Comparison of ENCODE assay signal across 8 cellular contexts in the genomic region with DNA sequence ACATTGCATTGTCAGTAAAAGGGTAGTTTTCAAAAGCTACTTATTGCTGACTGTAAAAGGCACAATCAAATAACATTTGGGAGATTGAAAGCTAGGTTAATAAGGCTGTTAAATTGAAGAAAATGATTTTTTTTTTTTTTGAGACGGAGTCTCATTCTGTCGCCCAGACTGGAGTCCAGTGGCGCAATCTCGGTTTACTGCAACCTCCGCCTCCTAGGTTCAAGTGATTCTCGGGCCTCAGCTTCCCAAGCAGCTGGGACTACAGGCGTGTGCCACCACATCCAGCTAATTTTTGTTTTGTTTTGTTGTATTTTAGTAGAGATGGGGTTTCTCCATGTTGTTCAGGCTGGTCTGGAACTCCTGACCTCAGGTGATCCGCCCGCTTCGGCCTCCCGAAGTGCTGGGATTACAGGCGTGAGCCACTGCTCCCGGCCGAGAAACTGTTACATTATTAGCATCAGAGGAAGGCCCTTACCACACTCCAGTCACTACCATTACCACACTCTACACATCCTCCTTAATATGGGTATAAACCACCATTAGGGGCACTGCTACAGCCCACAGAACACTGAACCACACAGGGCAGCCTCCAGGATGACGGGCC.
DNase-seq lines count a peak whose midpoint lies in the region; ATAC-seq and TF ChIP-seq lines count a peak whose summit lies in the region.

No MANE protein-coding gene starts in this region.

- H3K27ac ChIP-seq in C4-2B (peak overlapping the region; percentile 88), HUES48 (ENCODE audit: low read depth, low read length) (no peak overlapping the region), iPS-20b (ENCODE audit: low read length) (no peak overlapping the region), stomach smooth muscle (ENCODE audit: low read length) (peak overlapping the region; percentile 93)

- TF ChIP-seq CTCF in C4-2B (conservative IDR thresholded peaks at IDR 0.05), result no peak

- no peaks in the 10 kb centered on the region for H3K9me3 ChIP-seq in HUES48 (ENCODE audit: control insufficient read depth, insufficient read depth, low read length)
- H3K9me3 ChIP-seq in adipocyte (ENCODE audit: control insufficient read depth, low read length), result no peaks in the 10 kb centered on the region
- H3K9me3 ChIP-seq in iPS-20b (ENCODE audit: insufficient read depth, low read depth, low read length), result no peaks in the 10 kb centered on the region
- H3K9me3 ChIP-seq in stomach smooth muscle (ENCODE audit: control insufficient read depth in 2 of 2, low read length in 2 of 2), result no peaks in the 10 kb centered on the region

- DNase-seq in adipocyte (ENCODE audit: low read depth) (no peak), hepatic stellate cell (ENCODE audit: low spot score) (no peak), activated gamma-delta T cell (lab: John Stamatoyannopoulos, UW) (no peak)

- ATAC-seq in GM19468 (IDR thresholded peaks at IDR 0.05; ENCODE audit: extremely low read depth, unreplicated experiment), result peak; percentile 3

- H3K4me1 ChIP-seq in HUES48 (ENCODE audit: control insufficient read depth, insufficient read depth, low read length), result peaks cover 17% of the 10 kb centered on the region
- peaks cover 25% of the 10 kb centered on the region for H3K4me1 ChIP-seq in adipocyte (ENCODE audit: control insufficient read depth, insufficient read depth, low read length)
- peaks cover 6% of the 10 kb centered on the region; the same call in 1 of the 2 replicates for H3K4me1 ChIP-seq in iPS-20b (ENCODE audit: insufficient read depth, low read length)
- peaks cover 10% of the 10 kb centered on the region for H3K4me1 ChIP-seq in stomach smooth muscle (ENCODE audit: control insufficient read depth, insufficient read depth, low read length)

- peak overlapping the region; percentile 91 for H3K4me3 ChIP-seq in HUES48 (ENCODE audit: low read depth, low read length)
- H3K4me3 ChIP-seq in adipocyte (ENCODE audit: low read length), result peak overlapping the region; percentile 86
- H3K4me3 ChIP-seq in iPS-20b (ENCODE audit: low read length), result peak overlapping the region; percentile 75
- peak overlapping the region; percentile 94 to 97 for H3K4me3 ChIP-seq in stomach smooth muscle (ENCODE audit: low read length in 2 of 2)

- H3K27me3 ChIP-seq in HUES48 (ENCODE audit: control insufficient read depth, insufficient read depth, low read length), result no peaks in the 10 kb centered on the region
- no peaks in the 10 kb centered on the region for H3K27me3 ChIP-seq in adipocyte (replicated peaks; ENCODE audit: control insufficient read depth, insufficient read depth, low read length)
- no peaks in the 10 kb centered on the region for H3K27me3 ChIP-seq in iPS-20b (ENCODE audit: insufficient read depth, low read length)
- H3K27me3 ChIP-seq in stomach smooth muscle (ENCODE audit: control insufficient read depth in 1 of 2, insufficient read depth in 2 of 2, low read length in 2 of 2), result no peaks in the 10 kb centered on the region

- peak overlapping the region; percentile 5; the same call in 1 of the 2 replicates for H3K9ac ChIP-seq in HUES48 (ENCODE audit: low read depth, low read length)
- peak overlapping the region; percentile 94 for H3K9ac ChIP-seq in adipocyte (ENCODE audit: low read length)
- H3K9ac ChIP-seq in iPS-20b (ENCODE audit: low read depth, low read length), result peak overlapping the region; percentile 82; the same call in 1 of the 2 replicates
- peak overlapping the region; percentile 94 to 96 for H3K9ac ChIP-seq in stomach smooth muscle (ENCODE audit: low read length in 2 of 2)

- H3K36me3 ChIP-seq in HUES48 (ENCODE audit: control insufficient read depth, insufficient read depth, low read length) (peaks cover 33% of the 10 kb centered on the region), adipocyte (ENCODE audit: control insufficient read depth, insufficient read depth, low read length, severe bottlenecking) (peaks cover 32% of the 10 kb centered on the region), iPS-20b (ENCODE audit: insufficient read depth, low read depth, low read length) (peaks cover 33% of the 10 kb centered on the region), stomach smooth muscle (ENCODE audit: control insufficient read depth in 2 of 2, insufficient read depth in 2 of 2, low read length in 2 of 2) (peaks cover 5 to 7% of the 10 kb centered on the region in 2 donors)

Comparison
In these comparisons a context has a peak if more than half of its experiments do, and no peak if none do; other contexts are left out.
1. H3K27ac ChIP-seq: peak in C4-2B (single experiment) and stomach smooth muscle (single experiment); none in HUES48 (single experiment) and iPS-20b (single experiment).
2. H3K9ac ChIP-seq: peak in every context shown above with its lines; median percentile 95 in stomach smooth muscle; 94 in adipocyte; 82 in iPS-20b; 5 in HUES48.
3. Peak in every context shown above with its lines, with median percentiles within 50 percentile points of each other: H3K4me3 ChIP-seq.